In the genomic region with DNA sequence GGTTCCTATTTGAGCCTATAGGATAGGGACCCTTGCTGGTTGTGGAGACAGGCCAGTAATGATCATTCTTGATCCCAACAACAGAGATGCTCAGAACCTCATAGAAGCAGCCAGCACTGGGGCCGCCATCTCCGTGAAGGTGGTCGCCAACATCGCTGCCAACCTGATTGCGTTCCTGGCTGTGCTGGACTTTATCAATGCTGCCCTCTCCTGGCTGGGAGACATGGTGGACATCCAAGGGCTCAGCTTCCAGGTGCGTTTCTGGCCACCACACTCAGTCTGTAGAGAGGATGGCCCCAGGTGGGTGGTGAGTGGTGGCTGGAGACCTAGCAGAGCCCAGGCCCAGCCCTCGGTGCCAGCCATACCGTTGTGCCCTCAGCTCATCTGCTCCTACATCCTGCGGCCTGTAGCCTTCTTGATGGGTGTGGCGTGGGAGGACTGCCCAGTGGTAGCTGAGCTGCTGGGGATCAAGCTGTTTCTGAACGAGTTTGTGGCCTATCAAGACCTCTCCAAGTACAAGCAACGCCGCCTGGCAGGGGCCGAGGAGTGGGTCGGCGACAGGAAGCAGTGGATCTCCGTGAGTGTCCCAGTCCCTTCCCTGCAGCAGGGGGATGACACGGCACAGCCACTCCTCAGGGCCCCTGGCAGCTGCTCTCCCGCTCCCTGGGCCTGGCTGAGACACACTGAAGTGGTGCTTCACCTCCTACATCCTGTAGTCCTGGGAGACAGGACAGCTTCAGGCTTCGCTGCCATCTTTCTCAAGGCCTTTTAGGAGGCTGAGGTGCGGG, we compare ENCODE assay signal across 2 cellular contexts.
TF ChIP-seq lines count a peak whose summit lies in the region.

No MANE protein-coding gene starts in this region.

TF ChIP-seq in IMR-90, 13 proteins besides CTCF, POLR2A, EP300 and RAD21:
- no peak for TF ChIP-seq MAZ (IDR thresholded peaks at IDR 0.05; ENCODE audit: borderline replicate concordance, low read depth, low read length)
- no peak for TF ChIP-seq CHD1 (IDR thresholded peaks at IDR 0.05; ENCODE audit: low read depth, low read length)
- no peak for TF ChIP-seq SMC3 (IDR thresholded peaks at IDR 0.05; ENCODE audit: low read depth, low read length)
- TF ChIP-seq, protein P1, sequence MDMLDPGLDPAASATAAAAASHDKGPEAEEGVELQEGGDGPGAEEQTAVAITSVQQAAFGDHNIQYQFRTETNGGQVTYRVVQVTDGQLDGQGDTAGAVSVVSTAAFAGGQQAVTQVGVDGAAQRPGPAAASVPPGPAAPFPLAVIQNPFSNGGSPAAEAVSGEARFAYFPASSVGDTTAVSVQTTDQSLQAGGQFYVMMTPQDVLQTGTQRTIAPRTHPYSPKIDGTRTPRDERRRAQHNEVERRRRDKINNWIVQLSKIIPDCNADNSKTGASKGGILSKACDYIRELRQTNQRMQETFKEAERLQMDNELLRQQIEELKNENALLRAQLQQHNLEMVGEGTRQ (IDR thresholded peaks at IDR 0.05; ENCODE audit: low read depth, low read length) = no peak
- no peak for TF ChIP-seq RCOR1 (IDR thresholded peaks at IDR 0.05; ENCODE audit: insufficient replicate concordance, low read length)
TF ChIP-seq in IMR-90: peak in this region for 0.

TF ChIP-seq in WTC11, 78 proteins besides CTCF, POLR2A, EP300 and RAD21:
- no peak for TF ChIP-seq CREB1 (CRISPR knock-in tag; IDR thresholded peaks at IDR 0.05)
- no peak for TF ChIP-seq KAT7 (CRISPR knock-in tag; IDR thresholded peaks at IDR 0.05; ENCODE audit: borderline replicate concordance)
